ENCODE assay signal across 26 cellular contexts in the genomic region with DNA sequence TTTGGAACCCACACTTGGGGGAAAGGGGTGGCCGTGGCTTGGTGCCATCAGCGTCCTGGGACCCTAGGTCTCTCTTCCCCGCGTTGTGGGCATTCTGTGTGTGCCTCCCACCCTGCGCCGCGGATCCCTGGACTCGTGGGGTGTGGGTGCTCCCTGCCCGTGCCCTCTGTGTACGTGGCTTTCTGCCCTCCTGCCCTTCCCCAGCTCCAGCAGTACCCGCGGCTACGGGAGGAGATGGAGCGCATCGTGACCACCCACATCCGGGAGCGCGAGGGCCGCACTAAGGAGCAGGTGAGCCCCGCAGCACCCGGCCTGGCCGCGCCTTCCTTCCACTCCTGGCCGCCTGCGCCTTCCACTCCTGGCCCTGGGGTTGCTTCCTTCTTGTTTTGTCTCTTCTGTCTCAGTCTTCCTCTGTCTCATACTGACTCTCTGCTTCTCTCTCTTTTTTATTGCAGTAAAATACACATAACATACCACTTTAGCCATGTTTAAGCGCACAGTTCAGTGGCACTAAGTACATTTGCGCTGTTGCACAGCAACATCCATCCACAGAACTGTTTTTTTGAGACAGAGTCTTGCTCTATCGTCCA. TPM values are rescaled to one million over a fixed set of nuclear protein-coding genes. Genes with fewer than 3 reads are reported as not detected.
"Had no signal": no experiment of that assay in that cellular context is flagged by ENCODE, and none has a peak within 500 bp of the region (broad histone marks: within the 10 kb centered on the region; RNA-seq: fewer than 3 reads in every experiment).

No MANE protein-coding gene starts in this region.

- DNase-seq: activated CD4-positive, alpha-beta memory T cell treated with anti-CD3 and anti-CD28 coated beads, Interleukin-2, amount 10 ng/mL, durations not matched to agents 7 days and 5 days; activated CD4-positive, alpha-beta T cell treated with anti-CD3 and anti-CD28 coated beads for 1 hour; activated CD4-positive, alpha-beta T cell treated with anti-CD3 and anti-CD28 coated beads, Interleukin-2, amount 10 ng/mL, durations not matched to agents 7 days and 5 days; activated CD8-positive, alpha-beta memory T cell treated with anti-CD3 and anti-CD28 coated beads, Interleukin-2, amount 50 U/mL, for 48 hours; activated gamma-delta T cell treated with Interleukin-2 at 50 U/mL for 16 hours; activated naive CD4-positive, alpha-beta T cell treated with anti-CD3 and anti-CD28 coated beads, Interleukin-2, amount 50 U/mL, for 16 hours; activated T-cell treated with anti-CD3 and anti-CD28 coated beads, Interleukin-2, amount 50 U/mL, for 4 hours; amniotic stem cell; central memory CD4-positive, alpha-beta T cell; head of caudate nucleus; hypothalamus; immature natural killer cell; lower lobe of right lung; mesenchymal stem cell; stimulated activated CD4-positive, alpha-beta T cell treated with anti-CD3 and anti-CD28 coated beads, Interleukin-4, amount 100 ng/mL, for 24 hours; stomach; T-helper 2 cell; tibial artery had no signal

- H3K9me3 ChIP-seq: breast epithelium, gastroesophageal sphincter, lower lobe of right lung, neutrophil, stomach, tibial artery had no signal

- H3K36me3 ChIP-seq: breast epithelium, gastroesophageal sphincter, lower lobe of right lung, neutrophil, stomach, tibial artery had no signal

- H3K4me3 ChIP-seq: breast epithelium, gastroesophageal sphincter, lower lobe of right lung, skin epidermis, stomach, tibial artery had no signal

- H3K27me3 ChIP-seq: breast epithelium, gastroesophageal sphincter, neutrophil, stomach, tibial artery had no signal

- H3K27ac ChIP-seq: lower lobe of right lung, neutrophil, stomach had no signal

- FAIRE-seq: endothelial cell of umbilical vein had no signal

- H3K4me1 ChIP-seq: breast epithelium, gastroesophageal sphincter, lower lobe of right lung, stomach, tibial artery had no signal

- ATAC-seq: activated T-cell treated with anti-CD3 and anti-CD28 coated beads, Interleukin-2, amount 50 U/mL, for 4 hours; activated T-helper 17 cell treated with anti-CD3 and anti-CD28 coated beads, Interleukin-2, amount 50 U/mL, for 72 hours; gastroesophageal sphincter; stimulated activated effector memory CD8-positive, alpha-beta T cell treated with anti-CD3 and anti-CD28 coated beads, Interleukin-12 subunit alpha, Interleukin-12 subunit beta, amount 100 ng/mL, for 72 hours had no signal

RNA-seq across cellular contexts. Expression of gene DNM1, which starts 30.7 kb away (rescaled TPM):
- total RNA-seq: myocyte had no signal
